ENCODE assay signal across 12 cellular contexts in the genomic region with DNA sequence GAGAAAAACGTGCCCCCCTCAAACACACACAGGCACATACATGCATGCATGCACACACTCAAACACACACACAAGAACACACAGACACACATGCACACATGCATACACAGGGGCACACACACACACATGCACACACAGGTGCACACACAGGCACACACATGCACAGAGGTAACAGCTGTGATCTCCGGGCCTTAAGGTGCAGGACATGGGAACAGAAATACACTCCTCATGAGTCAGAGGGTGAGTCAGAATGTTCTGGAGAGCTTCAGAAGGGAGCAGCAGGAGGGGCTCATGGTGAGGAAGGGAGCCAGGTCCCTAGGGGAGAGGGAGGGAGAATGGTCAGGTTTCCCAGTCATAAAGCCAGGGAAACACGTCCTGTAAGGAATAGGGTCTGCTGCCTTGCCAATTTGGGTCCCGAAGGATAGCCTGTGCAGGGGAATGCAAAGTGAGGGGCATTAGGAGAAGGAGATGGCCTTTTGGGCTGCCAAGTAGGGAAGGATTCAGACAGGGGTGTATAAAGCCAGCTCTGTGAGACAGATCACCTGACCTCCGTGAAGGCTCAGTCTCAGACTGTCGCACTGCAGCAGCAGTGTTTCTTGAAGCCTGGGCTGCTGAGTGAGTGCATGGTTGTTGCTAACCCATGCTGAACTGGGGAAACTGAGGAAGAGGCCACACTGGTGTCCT.
DNase-seq lines count a peak whose midpoint lies in the region; ATAC-seq and TF ChIP-seq lines count a peak whose summit lies in the region.
"Had no signal": no experiment of that assay in that cellular context is flagged by ENCODE, and none has a peak within 500 bp of the region (broad histone marks: within the 10 kb centered on the region; RNA-seq: fewer than 3 reads in every experiment).

No MANE protein-coding gene starts in this region.

- CTCF ChIA-PET in WTC11 (lab: Charles Lee): interaction anchor here (0.9 kb wide), 1 partner anchor 712 kb away, joined by 3 read pairs; no protein-coding TSS in a partner anchor

- no peaks in the 10 kb centered on the region; the same call in 1 of the 2 replicates for H3K9me3 Mint-ChIP-seq in WTC11
- H3K9me3 Mint-ChIP-seq: activated CD4-positive, alpha-beta memory T cell treated with anti-CD3 and anti-CD28 coated beads, Interleukin-2, amount 10 ng/mL, durations not matched to agents 7 days and 5 days; natural killer cell had no signal

- no peak overlapping the region for H2BK5ac ChIP-seq in neuronal stem cell (ENCODE audit: low read length)

- no peak overlapping the region for H2BK15ac ChIP-seq in neuronal stem cell (ENCODE audit: low read length)

- H3K36me3 Mint-ChIP-seq in WTC11: no peaks in the 10 kb centered on the region
- H3K36me3 Mint-ChIP-seq: natural killer cell had no signal

- TF ChIP-seq CTCF in WTC11 (IDR thresholded peaks at IDR 0.05): no peak

- H3K27ac ChIP-seq in neuronal stem cell (replicated peaks; ENCODE audit: low read length): no peak overlapping the region

- H4K8ac ChIP-seq in neuronal stem cell (ENCODE audit: low read depth, low read length): peak overlapping the region; percentile 53

- H3K14ac ChIP-seq in neuronal stem cell (ENCODE audit: low read length): peak overlapping the region; percentile 22

- no peak overlapping the region for H3K4me3 Mint-ChIP-seq in WTC11
- H3K4me3 Mint-ChIP-seq: activated CD4-positive, alpha-beta memory T cell treated with anti-CD3 and anti-CD28 coated beads, Interleukin-2, amount 10 ng/mL, durations not matched to agents 7 days and 5 days; natural killer cell had no signal

- no peaks in the 10 kb centered on the region for H3K79me1 ChIP-seq in neuronal stem cell (ENCODE audit: low read depth, low read length)

- H3K9ac ChIP-seq in neuronal stem cell (ENCODE audit: low read depth, low read length, poor library complexity): peak overlapping the region; percentile 78

- no peak overlapping the region for H4K91ac ChIP-seq in neuronal stem cell (ENCODE audit: low read depth, low read length, poor library complexity)

- H3K27me3 ChIP-seq in MG63 (no peaks in the 10 kb centered on the region), neuronal stem cell (ENCODE audit: control insufficient read depth in 3 of 3, insufficient read depth in 3 of 3, low read depth in 1 of 3, low read length in 3 of 3) (peaks cover 0 to 2% (median 0%) of the 10 kb centered on the region in 3 experiments)

- no peak overlapping the region for H3K4ac ChIP-seq in neuronal stem cell (ENCODE audit: low read length)

- H3K9me3 ChIP-seq in MG63: no peaks in the 10 kb centered on the region
- H3K9me3 ChIP-seq in neuronal stem cell (replicated peaks in 1 of 2; ENCODE audit: control insufficient read depth in 2 of 2, insufficient read depth in 1 of 2, low read depth in 1 of 2, low read length in 2 of 2): no peaks in the 10 kb centered on the region

- no peak overlapping the region for H2BK120ac ChIP-seq in neuronal stem cell (ENCODE audit: low read depth, low read length)

- H3K4me1 ChIP-seq in neuronal stem cell (ENCODE audit: control insufficient read depth in 2 of 2, insufficient read depth in 1 of 2, low read depth in 1 of 2, low read length in 2 of 2): peaks cover 0 to 7% of the 10 kb centered on the region in 2 donors

- POLR2A ChIA-PET in WTC11 (lab: Charles Lee): no interaction called here

- H3K4me1 Mint-ChIP-seq in WTC11: peaks cover 12% of the 10 kb centered on the region
- H3K4me1 Mint-ChIP-seq: activated CD4-positive, alpha-beta memory T cell treated with anti-CD3 and anti-CD28 coated beads, Interleukin-2, amount 10 ng/mL, durations not matched to agents 7 days and 5 days; natural killer cell had no signal

- ATAC-seq in WTC11 (no peak), HG02763 (IDR thresholded peaks at IDR 0.05; ENCODE audit: unreplicated experiment) (no peak)
- ATAC-seq: natural killer cell had no signal

- no peaks in the 10 kb centered on the region; the same call in 1 of the 2 replicates for H3K27me3 Mint-ChIP-seq in WTC11 (ENCODE audit: low read depth)
- H3K27me3 Mint-ChIP-seq: activated CD4-positive, alpha-beta memory T cell treated with anti-CD3 and anti-CD28 coated beads, Interleukin-2, amount 10 ng/mL, durations not matched to agents 7 days and 5 days had no signal

- no CpG with 5 or more reads among the region's 6 CpGs for WGBS in neuronal stem cell (ENCODE audit: extremely low coverage in 2 of 2, insufficient read length in 2 of 2, insufficient replicate concordance in 1 of 2), 2 donors

- H2AFZ ChIP-seq in neuronal stem cell (ENCODE audit: low read length): no peak overlapping the region

- H3K18ac ChIP-seq in neuronal stem cell (ENCODE audit: low read length): no peak overlapping the region

- H3K36me3 ChIP-seq in MG63 (no peaks in the 10 kb centered on the region), neuronal stem cell (replicated peaks in 1 of 2; ENCODE audit: control insufficient read depth in 2 of 2, insufficient read depth in 2 of 2, low read length in 2 of 2) (no peaks in the 10 kb centered on the region)

- H3K27ac Mint-ChIP-seq in WTC11: no peak overlapping the region
- H3K27ac Mint-ChIP-seq: activated CD4-positive, alpha-beta memory T cell treated with anti-CD3 and anti-CD28 coated beads, Interleukin-2, amount 10 ng/mL, durations not matched to agents 7 days and 5 days; natural killer cell had no signal

- no peak overlapping the region for H3K23ac ChIP-seq in neuronal stem cell (ENCODE audit: low read depth, low read length, poor library complexity)

- H2BK12ac ChIP-seq in neuronal stem cell (ENCODE audit: low read length): no peak overlapping the region

- H2AK5ac ChIP-seq in neuronal stem cell (ENCODE audit: low read depth, low read length): no peak overlapping the region

- peak; percentile 33 for DNase-seq in CD1c-positive myeloid dendritic cell (ENCODE audit: extremely low spot score)
- peak; percentile 86 for DNase-seq in MG63
- peak; percentile 21 for DNase-seq in dermis blood vessel endothelial cell
- DNase-seq in neuronal stem cell (ENCODE audit: low spot score): no peak
- no peak for DNase-seq in WTC11 (ENCODE audit: low spot score)
- no peak for DNase-seq in HCEC 1CT
- DNase-seq in NCI-H1048 (lab: John Stamatoyannopoulos, UW): no peak
- DNase-seq: activated CD4-positive, alpha-beta memory T cell treated with anti-CD3 and anti-CD28 coated beads, Interleukin-2, amount 10 ng/mL, durations not matched to agents 7 days and 5 days; amygdala; natural killer cell; NCI-H187 treated with DMSO at 0.1 percent for 48 hours had no signal

- no peak overlapping the region for H3K4me3 ChIP-seq in MG63
- peak overlapping the region in 1 of 2 donors; percentile 58 for H3K4me3 ChIP-seq in neuronal stem cell (ENCODE audit: low read length in 2 of 2)

- no peak overlapping the region for H3K4me2 ChIP-seq in neuronal stem cell (ENCODE audit: insufficient read depth, low read length, poor library complexity, severe bottlenecking)

TF ChIP-seq in WTC11, 78 proteins besides CTCF, POLR2A, EP300 and RAD21 (continues in another document):
- no peak for TF ChIP-seq ELF4 (CRISPR knock-in tag; IDR thresholded peaks at IDR 0.05; ENCODE audit: low read depth)
- TF ChIP-seq ZNF532 (CRISPR knock-in tag; IDR thresholded peaks at IDR 0.05; ENCODE audit: borderline replicate concordance): no peak

Comparison
In these comparisons a context has a peak if more than half of its experiments do, and no peak if none do; other contexts are left out.
1. DNase-seq: peak in CD1c-positive myeloid dendritic cell (single experiment), MG63 (single experiment) and dermis blood vessel endothelial cell (single experiment); none in neuronal stem cell (single experiment), WTC11 (single experiment), HCEC 1CT (single experiment) and NCI-H1048 (single experiment).